ENCODE assay signal across 1 cellular context in the genomic region with DNA sequence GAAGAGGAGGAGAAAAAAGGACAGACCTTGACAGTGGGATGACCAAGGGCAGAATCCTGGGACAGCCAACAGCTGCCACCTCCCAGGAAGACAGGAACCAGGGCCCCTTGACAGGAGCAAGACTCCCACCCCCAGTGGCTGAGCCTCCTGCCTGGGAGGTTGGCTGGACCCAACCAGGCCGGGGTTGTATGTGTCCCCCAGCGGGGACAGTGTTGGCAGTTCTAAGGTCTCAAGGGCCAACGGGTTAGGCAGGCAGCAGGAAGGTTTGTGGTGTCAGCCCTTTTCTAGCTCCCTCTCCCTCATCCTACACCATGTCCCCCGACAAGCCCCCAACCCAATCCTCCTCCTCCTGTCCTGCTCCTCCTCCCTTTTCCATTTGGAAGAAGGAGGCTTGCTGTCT.
A peak's percentile ranks its signal among the peaks of the same experiment; 100 is the strongest.
TF ChIP-seq lines count a peak whose summit lies in the region.

No MANE protein-coding gene starts in this region.

TF ChIP-seq in K562, 482 proteins besides CTCF, POLR2A, EP300 and RAD21 (continued from another document and continues in another):
- TF ChIP-seq MTA1 (IDR thresholded peaks at IDR 0.05; ENCODE audit: borderline replicate concordance) = no peak
- TF ChIP-seq TRIM24 (IDR thresholded peaks at IDR 0.05) = no peak
- no peak for TF ChIP-seq ZZZ3 (IDR thresholded peaks at IDR 0.05)
- TF ChIP-seq MBD2 (IDR thresholded peaks at IDR 0.05; ENCODE audit: borderline replicate concordance, low read depth) = no peak
- TF ChIP-seq FOXA1 (IDR thresholded peaks at IDR 0.05; ENCODE audit: borderline replicate concordance) = no peak
- TF ChIP-seq, protein P1, sequence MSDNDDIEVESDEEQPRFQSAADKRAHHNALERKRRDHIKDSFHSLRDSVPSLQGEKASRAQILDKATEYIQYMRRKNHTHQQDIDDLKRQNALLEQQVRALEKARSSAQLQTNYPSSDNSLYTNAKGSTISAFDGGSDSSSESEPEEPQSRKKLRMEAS (CRISPR knock-in tag; IDR thresholded peaks at IDR 0.05) = 0 out of 2 replicates have a peak, but pooled peaks have one; percentile 13
- TF ChIP-seq, protein P2, sequence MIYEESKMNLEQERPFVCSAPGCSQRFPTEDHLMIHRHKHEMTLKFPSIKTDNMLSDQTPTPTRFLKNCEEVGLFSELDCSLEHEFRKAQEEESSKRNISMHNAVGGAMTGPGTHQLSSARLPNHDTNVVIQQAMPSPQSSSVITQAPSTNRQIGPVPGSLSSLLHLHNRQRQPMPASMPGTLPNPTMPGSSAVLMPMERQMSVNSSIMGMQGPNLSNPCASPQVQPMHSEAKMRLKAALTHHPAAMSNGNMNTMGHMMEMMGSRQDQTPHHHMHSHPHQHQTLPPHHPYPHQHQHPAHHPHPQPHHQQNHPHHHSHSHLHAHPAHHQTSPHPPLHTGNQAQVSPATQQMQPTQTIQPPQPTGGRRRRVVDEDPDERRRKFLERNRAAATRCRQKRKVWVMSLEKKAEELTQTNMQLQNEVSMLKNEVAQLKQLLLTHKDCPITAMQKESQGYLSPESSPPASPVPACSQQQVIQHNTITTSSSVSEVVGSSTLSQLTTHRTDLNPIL (CRISPR knock-in tag; IDR thresholded peaks at IDR 0.05) = no peak
- TF ChIP-seq, protein P3, sequence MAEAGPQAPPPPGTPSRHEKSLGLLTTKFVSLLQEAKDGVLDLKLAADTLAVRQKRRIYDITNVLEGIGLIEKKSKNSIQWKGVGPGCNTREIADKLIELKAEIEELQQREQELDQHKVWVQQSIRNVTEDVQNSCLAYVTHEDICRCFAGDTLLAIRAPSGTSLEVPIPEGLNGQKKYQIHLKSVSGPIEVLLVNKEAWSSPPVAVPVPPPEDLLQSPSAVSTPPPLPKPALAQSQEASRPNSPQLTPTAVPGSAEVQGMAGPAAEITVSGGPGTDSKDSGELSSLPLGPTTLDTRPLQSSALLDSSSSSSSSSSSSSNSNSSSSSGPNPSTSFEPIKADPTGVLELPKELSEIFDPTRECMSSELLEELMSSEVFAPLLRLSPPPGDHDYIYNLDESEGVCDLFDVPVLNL (CRISPR knock-in tag; IDR thresholded peaks at IDR 0.05; ENCODE audit: low read depth) = no peak
- TF ChIP-seq, protein P4, sequence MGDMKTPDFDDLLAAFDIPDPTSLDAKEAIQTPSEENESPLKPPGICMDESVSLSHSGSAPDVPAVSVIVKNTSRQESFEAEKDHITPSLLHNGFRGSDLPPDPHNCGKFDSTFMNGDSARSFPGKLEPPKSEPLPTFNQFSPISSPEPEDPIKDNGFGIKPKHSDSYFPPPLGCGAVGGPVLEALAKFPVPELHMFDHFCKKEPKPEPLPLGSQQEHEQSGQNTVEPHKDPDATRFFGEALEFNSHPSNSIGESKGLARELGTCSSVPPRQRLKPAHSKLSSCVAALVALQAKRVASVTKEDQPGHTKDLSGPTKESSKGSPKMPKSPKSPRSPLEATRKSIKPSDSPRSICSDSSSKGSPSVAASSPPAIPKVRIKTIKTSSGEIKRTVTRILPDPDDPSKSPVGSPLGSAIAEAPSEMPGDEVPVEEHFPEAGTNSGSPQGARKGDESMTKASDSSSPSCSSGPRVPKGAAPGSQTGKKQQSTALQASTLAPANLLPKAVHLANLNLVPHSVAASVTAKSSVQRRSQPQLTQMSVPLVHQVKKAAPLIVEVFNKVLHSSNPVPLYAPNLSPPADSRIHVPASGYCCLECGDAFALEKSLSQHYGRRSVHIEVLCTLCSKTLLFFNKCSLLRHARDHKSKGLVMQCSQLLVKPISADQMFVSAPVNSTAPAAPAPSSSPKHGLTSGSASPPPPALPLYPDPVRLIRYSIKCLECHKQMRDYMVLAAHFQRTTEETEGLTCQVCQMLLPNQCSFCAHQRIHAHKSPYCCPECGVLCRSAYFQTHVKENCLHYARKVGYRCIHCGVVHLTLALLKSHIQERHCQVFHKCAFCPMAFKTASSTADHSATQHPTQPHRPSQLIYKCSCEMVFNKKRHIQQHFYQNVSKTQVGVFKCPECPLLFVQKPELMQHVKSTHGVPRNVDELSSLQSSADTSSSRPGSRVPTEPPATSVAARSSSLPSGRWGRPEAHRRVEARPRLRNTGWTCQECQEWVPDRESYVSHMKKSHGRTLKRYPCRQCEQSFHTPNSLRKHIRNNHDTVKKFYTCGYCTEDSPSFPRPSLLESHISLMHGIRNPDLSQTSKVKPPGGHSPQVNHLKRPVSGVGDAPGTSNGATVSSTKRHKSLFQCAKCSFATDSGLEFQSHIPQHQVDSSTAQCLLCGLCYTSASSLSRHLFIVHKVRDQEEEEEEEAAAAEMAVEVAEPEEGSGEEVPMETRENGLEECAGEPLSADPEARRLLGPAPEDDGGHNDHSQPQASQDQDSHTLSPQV (IDR thresholded peaks at IDR 0.05) = peak; percentile 71; the same call in 1 of the 2 replicates
- no peak for TF ChIP-seq HNRNPH1 (optimal IDR thresholded peaks at IDR 0.05; ENCODE audit: low read depth, low read length)
- peak in 1 of 2 experiments; percentile 36; a peak in 1 of 4 replicates for TF ChIP-seq MAZ (CRISPR knock-in tag; conservative IDR thresholded peaks at IDR 0.05 in 1 of 2, IDR thresholded peaks at IDR 0.05 in 1 of 2)
- TF ChIP-seq, protein P5, sequence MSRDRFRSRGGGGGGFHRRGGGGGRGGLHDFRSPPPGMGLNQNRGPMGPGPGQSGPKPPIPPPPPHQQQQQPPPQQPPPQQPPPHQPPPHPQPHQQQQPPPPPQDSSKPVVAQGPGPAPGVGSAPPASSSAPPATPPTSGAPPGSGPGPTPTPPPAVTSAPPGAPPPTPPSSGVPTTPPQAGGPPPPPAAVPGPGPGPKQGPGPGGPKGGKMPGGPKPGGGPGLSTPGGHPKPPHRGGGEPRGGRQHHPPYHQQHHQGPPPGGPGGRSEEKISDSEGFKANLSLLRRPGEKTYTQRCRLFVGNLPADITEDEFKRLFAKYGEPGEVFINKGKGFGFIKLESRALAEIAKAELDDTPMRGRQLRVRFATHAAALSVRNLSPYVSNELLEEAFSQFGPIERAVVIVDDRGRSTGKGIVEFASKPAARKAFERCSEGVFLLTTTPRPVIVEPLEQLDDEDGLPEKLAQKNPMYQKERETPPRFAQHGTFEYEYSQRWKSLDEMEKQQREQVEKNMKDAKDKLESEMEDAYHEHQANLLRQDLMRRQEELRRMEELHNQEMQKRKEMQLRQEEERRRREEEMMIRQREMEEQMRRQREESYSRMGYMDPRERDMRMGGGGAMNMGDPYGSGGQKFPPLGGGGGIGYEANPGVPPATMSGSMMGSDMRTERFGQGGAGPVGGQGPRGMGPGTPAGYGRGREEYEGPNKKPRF (IDR thresholded peaks at IDR 0.05; ENCODE audit: low read depth, low read length) = no peak
- no peak for TF ChIP-seq ZNF408 (CRISPR knock-in tag; IDR thresholded peaks at IDR 0.05; ENCODE audit: low read depth)
- TF ChIP-seq, protein P6, sequence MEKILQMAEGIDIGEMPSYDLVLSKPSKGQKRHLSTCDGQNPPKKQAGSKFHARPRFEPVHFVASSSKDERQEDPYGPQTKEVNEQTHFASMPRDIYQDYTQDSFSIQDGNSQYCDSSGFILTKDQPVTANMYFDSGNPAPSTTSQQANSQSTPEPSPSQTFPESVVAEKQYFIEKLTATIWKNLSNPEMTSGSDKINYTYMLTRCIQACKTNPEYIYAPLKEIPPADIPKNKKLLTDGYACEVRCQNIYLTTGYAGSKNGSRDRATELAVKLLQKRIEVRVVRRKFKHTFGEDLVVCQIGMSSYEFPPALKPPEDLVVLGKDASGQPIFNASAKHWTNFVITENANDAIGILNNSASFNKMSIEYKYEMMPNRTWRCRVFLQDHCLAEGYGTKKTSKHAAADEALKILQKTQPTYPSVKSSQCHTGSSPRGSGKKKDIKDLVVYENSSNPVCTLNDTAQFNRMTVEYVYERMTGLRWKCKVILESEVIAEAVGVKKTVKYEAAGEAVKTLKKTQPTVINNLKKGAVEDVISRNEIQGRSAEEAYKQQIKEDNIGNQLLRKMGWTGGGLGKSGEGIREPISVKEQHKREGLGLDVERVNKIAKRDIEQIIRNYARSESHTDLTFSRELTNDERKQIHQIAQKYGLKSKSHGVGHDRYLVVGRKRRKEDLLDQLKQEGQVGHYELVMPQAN (IDR thresholded peaks at IDR 0.05; ENCODE audit: borderline replicate concordance) = no peak
- no peak for TF ChIP-seq NR2F6 (CRISPR knock-in tag; IDR thresholded peaks at IDR 0.05)
- 0 out of 2 replicates have a peak, but pooled peaks have one; percentile 62 for TF ChIP-seq HDGF (IDR thresholded peaks at IDR 0.05)
- TF ChIP-seq ZNF644 (tag; IDR thresholded peaks at IDR 0.05; ENCODE audit: low read depth) = no peak
- TF ChIP-seq SREBF1 (IDR thresholded peaks at IDR 0.05; ENCODE audit: borderline replicate concordance, low read depth, low read length) = no peak
- no peak for TF ChIP-seq TBL1XR1 (IDR thresholded peaks at IDR 0.05; ENCODE audit: low read length in 2 of 2)
- no peak for TF ChIP-seq ZNF253 (CRISPR knock-in tag; conservative IDR thresholded peaks at IDR 0.05)
- TF ChIP-seq, protein P7, sequence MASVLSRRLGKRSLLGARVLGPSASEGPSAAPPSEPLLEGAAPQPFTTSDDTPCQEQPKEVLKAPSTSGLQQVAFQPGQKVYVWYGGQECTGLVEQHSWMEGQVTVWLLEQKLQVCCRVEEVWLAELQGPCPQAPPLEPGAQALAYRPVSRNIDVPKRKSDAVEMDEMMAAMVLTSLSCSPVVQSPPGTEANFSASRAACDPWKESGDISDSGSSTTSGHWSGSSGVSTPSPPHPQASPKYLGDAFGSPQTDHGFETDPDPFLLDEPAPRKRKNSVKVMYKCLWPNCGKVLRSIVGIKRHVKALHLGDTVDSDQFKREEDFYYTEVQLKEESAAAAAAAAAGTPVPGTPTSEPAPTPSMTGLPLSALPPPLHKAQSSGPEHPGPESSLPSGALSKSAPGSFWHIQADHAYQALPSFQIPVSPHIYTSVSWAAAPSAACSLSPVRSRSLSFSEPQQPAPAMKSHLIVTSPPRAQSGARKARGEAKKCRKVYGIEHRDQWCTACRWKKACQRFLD (CRISPR knock-in tag; IDR thresholded peaks at IDR 0.05) = no peak
- TF ChIP-seq ZSCAN29 (IDR thresholded peaks at IDR 0.05) = no peak
- TF ChIP-seq RBFOX2 (IDR thresholded peaks at IDR 0.05; ENCODE audit: low read depth, low read length) = peak; percentile 44
- no peak for TF ChIP-seq ZNF583 (CRISPR knock-in tag; IDR thresholded peaks at IDR 0.05)
- TF ChIP-seq, protein P8, sequence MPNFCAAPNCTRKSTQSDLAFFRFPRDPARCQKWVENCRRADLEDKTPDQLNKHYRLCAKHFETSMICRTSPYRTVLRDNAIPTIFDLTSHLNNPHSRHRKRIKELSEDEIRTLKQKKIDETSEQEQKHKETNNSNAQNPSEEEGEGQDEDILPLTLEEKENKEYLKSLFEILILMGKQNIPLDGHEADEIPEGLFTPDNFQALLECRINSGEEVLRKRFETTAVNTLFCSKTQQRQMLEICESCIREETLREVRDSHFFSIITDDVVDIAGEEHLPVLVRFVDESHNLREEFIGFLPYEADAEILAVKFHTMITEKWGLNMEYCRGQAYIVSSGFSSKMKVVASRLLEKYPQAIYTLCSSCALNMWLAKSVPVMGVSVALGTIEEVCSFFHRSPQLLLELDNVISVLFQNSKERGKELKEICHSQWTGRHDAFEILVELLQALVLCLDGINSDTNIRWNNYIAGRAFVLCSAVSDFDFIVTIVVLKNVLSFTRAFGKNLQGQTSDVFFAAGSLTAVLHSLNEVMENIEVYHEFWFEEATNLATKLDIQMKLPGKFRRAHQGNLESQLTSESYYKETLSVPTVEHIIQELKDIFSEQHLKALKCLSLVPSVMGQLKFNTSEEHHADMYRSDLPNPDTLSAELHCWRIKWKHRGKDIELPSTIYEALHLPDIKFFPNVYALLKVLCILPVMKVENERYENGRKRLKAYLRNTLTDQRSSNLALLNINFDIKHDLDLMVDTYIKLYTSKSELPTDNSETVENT (CRISPR knock-in tag; IDR thresholded peaks at IDR 0.05) = no peak
- 0 out of 2 replicates have a peak, but pooled peaks have one; percentile 22 for TF ChIP-seq POLR2G (IDR thresholded peaks at IDR 0.05; ENCODE audit: low read depth, low read length)
- TF ChIP-seq, protein P9, sequence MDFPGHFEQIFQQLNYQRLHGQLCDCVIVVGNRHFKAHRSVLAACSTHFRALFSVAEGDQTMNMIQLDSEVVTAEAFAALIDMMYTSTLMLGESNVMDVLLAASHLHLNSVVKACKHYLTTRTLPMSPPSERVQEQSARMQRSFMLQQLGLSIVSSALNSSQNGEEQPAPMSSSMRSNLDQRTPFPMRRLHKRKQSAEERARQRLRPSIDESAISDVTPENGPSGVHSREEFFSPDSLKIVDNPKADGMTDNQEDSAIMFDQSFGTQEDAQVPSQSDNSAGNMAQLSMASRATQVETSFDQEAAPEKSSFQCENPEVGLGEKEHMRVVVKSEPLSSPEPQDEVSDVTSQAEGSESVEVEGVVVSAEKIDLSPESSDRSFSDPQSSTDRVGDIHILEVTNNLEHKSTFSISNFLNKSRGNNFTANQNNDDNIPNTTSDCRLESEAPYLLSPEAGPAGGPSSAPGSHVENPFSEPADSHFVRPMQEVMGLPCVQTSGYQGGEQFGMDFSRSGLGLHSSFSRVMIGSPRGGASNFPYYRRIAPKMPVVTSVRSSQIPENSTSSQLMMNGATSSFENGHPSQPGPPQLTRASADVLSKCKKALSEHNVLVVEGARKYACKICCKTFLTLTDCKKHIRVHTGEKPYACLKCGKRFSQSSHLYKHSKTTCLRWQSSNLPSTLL (IDR thresholded peaks at IDR 0.05) = no peak
- no peak for TF ChIP-seq NEUROD1 (IDR thresholded peaks at IDR 0.05; ENCODE audit: borderline replicate concordance, low read depth, low read length, partially characterized antibody)
- no peak for TF ChIP-seq ZC3H8 (IDR thresholded peaks at IDR 0.05)
- TF ChIP-seq DIDO1 (tag; IDR thresholded peaks at IDR 0.05; ENCODE audit: low read depth) = no peak
- peak in 1 of 2 experiments; percentile 25; a peak in 1 of 4 replicates for TF ChIP-seq TEAD1 (CRISPR knock-in tag; IDR thresholded peaks at IDR 0.05)
- no peak for TF ChIP-seq ZNF239 (CRISPR knock-in tag; IDR thresholded peaks at IDR 0.05)
- TF ChIP-seq, protein P10, sequence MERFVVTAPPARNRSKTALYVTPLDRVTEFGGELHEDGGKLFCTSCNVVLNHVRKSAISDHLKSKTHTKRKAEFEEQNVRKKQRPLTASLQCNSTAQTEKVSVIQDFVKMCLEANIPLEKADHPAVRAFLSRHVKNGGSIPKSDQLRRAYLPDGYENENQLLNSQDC (CRISPR knock-in tag; IDR thresholded peaks at IDR 0.05) = no peak
- TF ChIP-seq SMARCC2 (IDR thresholded peaks at IDR 0.05; ENCODE audit: low read depth) = no peak
- TF ChIP-seq MAFF (IDR thresholded peaks at IDR 0.05; ENCODE audit: low read length) = no peak
- TF ChIP-seq HCFC1 (IDR thresholded peaks at IDR 0.05; ENCODE audit: low read depth, low read length) = no peak
- TF ChIP-seq EHMT2 (IDR thresholded peaks at IDR 0.05) = peak; percentile 70
- TF ChIP-seq PHTF2 (CRISPR knock-in tag; IDR thresholded peaks at IDR 0.05) = no peak
- no peak for TF ChIP-seq CHD2 (IDR thresholded peaks at IDR 0.05; ENCODE audit: low read depth, low read length)
- TF ChIP-seq HNRNPL (IDR thresholded peaks at IDR 0.05; ENCODE audit: low read depth, low read length) = no peak
- TF ChIP-seq, protein P11, sequence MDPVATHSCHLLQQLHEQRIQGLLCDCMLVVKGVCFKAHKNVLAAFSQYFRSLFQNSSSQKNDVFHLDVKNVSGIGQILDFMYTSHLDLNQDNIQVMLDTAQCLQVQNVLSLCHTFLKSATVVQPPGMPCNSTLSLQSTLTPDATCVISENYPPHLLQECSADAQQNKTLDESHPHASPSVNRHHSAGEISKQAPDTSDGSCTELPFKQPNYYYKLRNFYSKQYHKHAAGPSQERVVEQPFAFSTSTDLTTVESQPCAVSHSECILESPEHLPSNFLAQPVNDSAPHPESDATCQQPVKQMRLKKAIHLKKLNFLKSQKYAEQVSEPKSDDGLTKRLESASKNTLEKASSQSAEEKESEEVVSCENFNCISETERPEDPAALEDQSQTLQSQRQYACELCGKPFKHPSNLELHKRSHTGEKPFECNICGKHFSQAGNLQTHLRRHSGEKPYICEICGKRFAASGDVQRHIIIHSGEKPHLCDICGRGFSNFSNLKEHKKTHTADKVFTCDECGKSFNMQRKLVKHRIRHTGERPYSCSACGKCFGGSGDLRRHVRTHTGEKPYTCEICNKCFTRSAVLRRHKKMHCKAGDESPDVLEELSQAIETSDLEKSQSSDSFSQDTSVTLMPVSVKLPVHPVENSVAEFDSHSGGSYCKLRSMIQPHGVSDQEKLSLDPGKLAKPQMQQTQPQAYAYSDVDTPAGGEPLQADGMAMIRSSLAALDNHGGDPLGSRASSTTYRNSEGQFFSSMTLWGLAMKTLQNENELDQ (CRISPR knock-in tag; IDR thresholded peaks at IDR 0.05; ENCODE audit: borderline replicate concordance) = no peak
